ENCODE assay signal across 1 cellular context in the genomic region with DNA sequence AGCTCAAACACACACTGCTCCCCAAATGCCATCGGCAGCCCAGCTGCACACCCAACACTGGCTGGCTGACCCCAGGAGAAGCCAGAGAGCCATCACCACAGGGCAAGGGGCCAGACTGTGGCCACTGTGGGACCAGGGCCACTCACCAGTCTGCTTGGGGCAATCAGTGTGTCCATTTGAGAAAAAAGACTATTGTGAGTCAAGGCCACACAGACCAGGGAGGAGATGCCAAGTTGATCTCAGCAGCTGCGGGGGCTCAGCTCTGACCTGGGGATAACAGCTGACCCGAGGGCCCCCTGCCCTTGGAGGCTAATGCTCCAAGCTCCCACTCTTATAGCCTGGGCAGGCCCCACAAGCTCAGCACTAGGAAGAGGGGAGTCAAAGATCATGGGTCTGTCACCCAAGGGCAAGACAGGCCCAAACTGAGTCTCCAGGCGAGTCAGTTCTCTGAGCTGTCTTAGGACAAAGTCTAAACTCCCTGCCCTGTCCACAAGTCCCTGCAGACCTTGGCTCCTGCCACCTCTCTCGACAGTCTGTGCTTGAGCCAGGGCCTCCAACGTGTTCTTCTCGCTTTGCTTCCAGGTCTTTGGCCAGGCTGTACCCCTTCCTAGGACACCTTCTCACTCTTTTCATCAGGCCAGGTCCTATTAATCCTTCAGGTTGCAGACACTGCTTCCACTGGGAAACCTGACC.
TF ChIP-seq lines count a peak whose summit lies in the region.

No MANE protein-coding gene starts in this region.

TF ChIP-seq in K562, 482 proteins besides CTCF, POLR2A, EP300 and RAD21 (continued from another document):
- TF ChIP-seq, protein P1, sequence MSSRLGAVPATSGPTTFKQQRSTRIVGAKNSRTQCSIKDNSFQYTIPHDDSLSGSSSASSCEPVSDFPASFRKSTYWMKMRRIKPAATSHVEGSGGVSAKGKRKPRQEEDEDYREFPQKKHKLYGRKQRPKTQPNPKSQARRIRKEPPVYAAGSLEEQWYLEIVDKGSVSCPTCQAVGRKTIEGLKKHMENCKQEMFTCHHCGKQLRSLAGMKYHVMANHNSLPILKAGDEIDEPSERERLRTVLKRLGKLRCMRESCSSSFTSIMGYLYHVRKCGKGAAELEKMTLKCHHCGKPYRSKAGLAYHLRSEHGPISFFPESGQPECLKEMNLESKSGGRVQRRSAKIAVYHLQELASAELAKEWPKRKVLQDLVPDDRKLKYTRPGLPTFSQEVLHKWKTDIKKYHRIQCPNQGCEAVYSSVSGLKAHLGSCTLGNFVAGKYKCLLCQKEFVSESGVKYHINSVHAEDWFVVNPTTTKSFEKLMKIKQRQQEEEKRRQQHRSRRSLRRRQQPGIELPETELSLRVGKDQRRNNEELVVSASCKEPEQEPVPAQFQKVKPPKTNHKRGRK (tag; IDR thresholded peaks at IDR 0.05) = no peak
- no peak for TF ChIP-seq RBM15 (IDR thresholded peaks at IDR 0.05; ENCODE audit: insufficient read depth, low read length)
- TF ChIP-seq RBFOX2 (IDR thresholded peaks at IDR 0.05; ENCODE audit: low read depth, low read length) = 0 out of 2 replicates have a peak, but pooled peaks have one; percentile 2
- TF ChIP-seq MTF1 (CRISPR knock-in tag; IDR thresholded peaks at IDR 0.05; ENCODE audit: borderline replicate concordance) = no peak
